2 cellular contexts compared by ENCODE assay signal in genomic region chr13:113845055-113845454, GRCh38.
A peak's percentile ranks its signal among the peaks of the same experiment; 100 is the strongest.
TF ChIP-seq lines count a peak whose summit lies in the region.

No MANE protein-coding gene starts in this region.

TF ChIP-seq in H1, 55 proteins besides CTCF, POLR2A, EP300 and RAD21:
- TF ChIP-seq GTF2F1 (IDR thresholded peaks at IDR 0.05; ENCODE audit: borderline replicate concordance, low read depth, low read length) (no peak), TBP (IDR thresholded peaks at IDR 0.05; ENCODE audit: low read depth, low read length) (no peak), USF2 (IDR thresholded peaks at IDR 0.05; ENCODE audit: low read length) (no peak), RNF2 (IDR thresholded peaks at IDR 0.05; ENCODE audit: borderline replicate concordance, low read depth, low read length, missing control alignments, poor library complexity, severe bottlenecking) (no peak), POLR2AphosphoS5 (IDR thresholded peaks at IDR 0.05; ENCODE audit: low read depth, low read length) (no peak), TCF12 (IDR thresholded peaks at IDR 0.05; ENCODE audit: low read depth, low read length) (no peak), ATF3 (IDR thresholded peaks at IDR 0.05; ENCODE audit: insufficient read depth, low read depth, low read length) (no peak), HDAC6 (IDR thresholded peaks at IDR 0.05; ENCODE audit: low read depth, low read length) (no peak), CEBPB (IDR thresholded peaks at IDR 0.05; ENCODE audit: low read depth, low read length) (no peak), CTBP2 (IDR thresholded peaks at IDR 0.05; ENCODE audit: borderline replicate concordance, insufficient read depth, insufficient read length, low read length) (no peak), TEAD4 (IDR thresholded peaks at IDR 0.05; ENCODE audit: low read depth, low read length) (no peak), KDM5A (IDR thresholded peaks at IDR 0.05; ENCODE audit: low read length) (no peak), SAP30 (IDR thresholded peaks at IDR 0.05; ENCODE audit: insufficient read depth, insufficient replicate concordance, low read length) (no peak), NANOG (IDR thresholded peaks at IDR 0.05; ENCODE audit: insufficient read depth, low read depth, low read length, poor library complexity, severe bottlenecking) (no peak), KDM1A (IDR thresholded peaks at IDR 0.05; ENCODE audit: borderline replicate concordance, low read length) (no peak), POU5F1 (IDR thresholded peaks at IDR 0.05; ENCODE audit: low read depth, low read length) (no peak), JUN (IDR thresholded peaks at IDR 0.05; ENCODE audit: low read depth, low read length) (no peak), ATF2 (IDR thresholded peaks at IDR 0.05; ENCODE audit: low read length) (no peak), E2F6 (IDR thresholded peaks at IDR 0.05) (no peak), KDM4A (IDR thresholded peaks at IDR 0.05; ENCODE audit: low read depth, low read length, severe bottlenecking) (no peak)

TF ChIP-seq in HepG2, 621 proteins besides CTCF, POLR2A, EP300 and RAD21:
- TF ChIP-seq HNRNPL (IDR thresholded peaks at IDR 0.05; ENCODE audit: low read depth, low read length) (no peak), HNRNPLL (IDR thresholded peaks at IDR 0.05; ENCODE audit: low read depth, low read length, poor library complexity, severe bottlenecking) (no peak), ZNF263 (CRISPR knock-in tag; IDR thresholded peaks at IDR 0.05) (peak; percentile 38; the same call in 1 of the 2 replicates), ZNF687 (CRISPR knock-in tag; IDR thresholded peaks at IDR 0.05) (peak; percentile 15; the same call in 1 of the 2 replicates), UBTF (CRISPR knock-in tag; IDR thresholded peaks at IDR 0.05) (peak; percentile 29; the same call in 1 of the 2 replicates), HNF4A (CRISPR knock-in tag; IDR thresholded peaks at IDR 0.05) (peak; percentile 40), ZNF20 (CRISPR knock-in tag; IDR thresholded peaks at IDR 0.05) (no peak), FOXA1 (IDR thresholded peaks at IDR 0.05) (no peak), FOXA1 (CRISPR knock-in tag; IDR thresholded peaks at IDR 0.05) (0 out of 2 replicates have a peak, but pooled peaks have one; percentile 44), IRX3 (CRISPR knock-in tag; IDR thresholded peaks at IDR 0.05; ENCODE audit: borderline replicate concordance, low read depth) (no peak), ZNF7 (CRISPR knock-in tag; IDR thresholded peaks at IDR 0.05) (no peak), FOXP1 (IDR thresholded peaks at IDR 0.05) (no peak), FOXP1 (CRISPR knock-in tag; IDR thresholded peaks at IDR 0.05) (no peak)
TF ChIP-seq in HepG2: peak in this region for 5.
